ENCODE assay signal across 1 cellular context in the genomic region with DNA sequence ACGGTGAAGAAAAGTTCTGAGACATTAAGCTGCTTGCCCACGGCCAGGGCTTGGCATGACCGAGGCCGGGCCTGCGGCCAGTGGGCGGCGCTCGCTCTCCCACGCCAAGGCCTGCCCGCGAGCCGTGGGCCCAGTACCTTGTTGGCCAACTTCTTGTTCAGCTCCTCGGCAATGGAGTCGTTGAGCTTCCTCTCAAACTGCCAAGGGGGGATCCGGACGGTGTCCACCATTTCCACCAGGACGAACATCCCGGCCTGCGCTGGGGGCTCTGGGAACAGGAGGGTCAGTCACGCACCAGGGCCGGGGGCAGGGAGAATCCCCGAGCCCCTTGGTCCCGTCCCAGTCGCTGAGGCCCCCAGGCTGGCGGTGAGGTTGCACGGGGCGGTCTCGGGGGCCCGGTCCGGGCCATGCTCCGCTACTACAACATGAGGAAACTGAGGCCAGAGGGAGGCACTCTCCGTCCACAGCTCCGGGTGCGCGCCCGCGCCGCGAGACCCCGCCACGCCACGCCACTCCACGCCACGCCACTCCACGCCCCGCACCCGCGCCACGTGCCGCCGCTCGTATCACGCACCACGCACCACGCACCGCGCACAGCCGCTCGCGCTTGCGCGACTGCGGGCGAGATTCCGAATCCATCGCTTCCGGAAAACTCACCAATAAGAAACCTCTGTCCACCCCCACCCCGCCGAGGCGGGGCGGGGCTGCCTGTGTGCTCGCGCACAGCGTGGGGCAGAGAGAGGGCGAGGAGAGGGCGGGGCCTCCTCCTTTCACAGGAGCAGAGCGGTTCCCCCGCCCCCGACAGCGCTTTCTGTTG.
A peak's percentile ranks its signal among the peaks of the same experiment; 100 is the strongest.
TF ChIP-seq lines count a peak whose summit lies in the region.

A gene with protein sequence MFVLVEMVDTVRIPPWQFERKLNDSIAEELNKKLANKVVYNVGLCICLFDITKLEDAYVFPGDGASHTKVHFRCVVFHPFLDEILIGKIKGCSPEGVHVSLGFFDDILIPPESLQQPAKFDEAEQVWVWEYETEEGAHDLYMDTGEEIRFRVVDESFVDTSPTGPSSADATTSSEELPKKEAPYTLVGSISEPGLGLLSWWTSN (minus strand): TSS at position 617 of the 817 bp plus-strand sequence. CDS start 369 bp downstream, at position 248.

TF ChIP-seq in HepG2, 621 proteins besides CTCF, POLR2A, EP300 and RAD21 (continued from another document and continues in another):
- TF ChIP-seq, protein P1, sequence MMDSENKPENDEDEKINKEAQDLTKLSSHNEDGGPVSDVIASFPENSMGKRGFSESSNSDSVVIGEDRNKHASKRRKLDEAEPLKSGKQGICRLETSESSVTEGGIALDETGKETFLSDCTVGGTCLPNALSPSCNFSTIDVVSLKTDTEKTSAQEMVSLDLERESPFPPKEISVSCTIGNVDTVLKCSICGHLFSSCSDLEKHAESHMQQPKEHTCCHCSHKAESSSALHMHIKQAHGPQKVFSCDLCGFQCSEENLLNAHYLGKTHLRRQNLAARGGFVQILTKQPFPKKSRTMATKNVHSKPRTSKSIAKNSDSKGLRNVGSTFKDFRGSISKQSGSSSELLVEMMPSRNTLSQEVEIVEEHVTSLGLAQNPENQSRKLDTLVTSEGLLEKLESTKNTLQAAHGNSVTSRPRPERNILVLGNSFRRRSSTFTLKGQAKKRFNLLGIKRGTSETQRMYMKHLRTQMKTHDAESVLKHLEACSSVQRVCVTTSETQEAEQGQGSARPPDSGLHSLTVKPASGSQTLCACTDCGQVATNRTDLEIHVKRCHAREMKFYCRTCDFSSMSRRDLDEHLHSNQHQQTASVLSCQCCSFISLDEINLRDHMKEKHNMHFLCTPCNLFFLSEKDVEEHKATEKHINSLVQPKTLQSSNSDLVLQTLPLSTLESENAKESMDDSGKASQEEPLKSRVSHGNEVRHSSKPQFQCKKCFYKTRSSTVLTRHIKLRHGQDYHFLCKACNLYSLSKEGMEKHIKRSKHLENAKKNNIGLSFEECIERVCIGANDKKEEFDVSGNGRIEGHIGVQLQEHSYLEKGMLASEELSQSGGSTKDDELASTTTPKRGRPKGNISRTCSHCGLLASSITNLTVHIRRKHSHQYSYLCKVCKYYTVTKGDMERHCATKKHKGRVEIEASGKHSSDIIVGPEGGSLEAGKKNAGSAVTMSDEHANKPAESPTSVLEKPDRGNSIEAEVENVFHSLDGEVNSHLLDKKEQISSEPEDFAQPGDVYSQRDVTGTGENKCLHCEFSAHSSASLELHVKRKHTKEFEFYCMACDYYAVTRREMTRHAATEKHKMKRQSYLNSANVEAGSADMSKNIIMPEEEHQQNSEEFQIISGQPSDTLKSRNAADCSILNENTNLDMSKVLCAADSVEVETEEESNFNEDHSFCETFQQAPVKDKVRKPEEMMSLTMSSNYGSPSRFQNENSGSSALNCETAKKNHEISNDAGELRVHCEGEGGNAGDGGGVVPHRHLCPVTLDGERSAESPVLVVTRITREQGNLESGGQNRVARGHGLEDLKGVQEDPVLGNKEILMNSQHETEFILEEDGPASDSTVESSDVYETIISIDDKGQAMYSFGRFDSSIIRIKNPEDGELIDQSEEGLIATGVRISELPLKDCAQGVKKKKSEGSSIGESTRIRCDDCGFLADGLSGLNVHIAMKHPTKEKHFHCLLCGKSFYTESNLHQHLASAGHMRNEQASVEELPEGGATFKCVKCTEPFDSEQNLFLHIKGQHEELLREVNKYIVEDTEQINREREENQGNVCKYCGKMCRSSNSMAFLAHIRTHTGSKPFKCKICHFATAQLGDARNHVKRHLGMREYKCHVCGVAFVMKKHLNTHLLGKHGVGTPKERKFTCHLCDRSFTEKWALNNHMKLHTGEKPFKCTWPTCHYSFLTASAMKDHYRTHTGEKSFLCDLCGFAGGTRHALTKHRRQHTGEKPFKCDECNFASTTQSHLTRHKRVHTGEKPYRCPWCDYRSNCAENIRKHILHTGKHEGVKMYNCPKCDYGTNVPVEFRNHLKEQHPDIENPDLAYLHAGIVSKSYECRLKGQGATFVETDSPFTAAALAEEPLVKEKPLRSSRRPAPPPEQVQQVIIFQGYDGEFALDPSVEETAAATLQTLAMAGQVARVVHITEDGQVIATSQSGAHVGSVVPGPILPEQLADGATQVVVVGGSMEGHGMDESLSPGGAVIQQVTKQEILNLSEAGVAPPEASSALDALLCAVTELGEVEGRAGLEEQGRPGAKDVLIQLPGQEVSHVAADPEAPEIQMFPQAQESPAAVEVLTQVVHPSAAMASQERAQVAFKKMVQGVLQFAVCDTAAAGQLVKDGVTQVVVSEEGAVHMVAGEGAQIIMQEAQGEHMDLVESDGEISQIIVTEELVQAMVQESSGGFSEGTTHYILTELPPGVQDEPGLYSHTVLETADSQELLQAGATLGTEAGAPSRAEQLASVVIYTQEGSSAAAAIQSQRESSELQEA (CRISPR knock-in tag; IDR thresholded peaks at IDR 0.05; ENCODE audit: not compliant biosample characterization) = no peak
- TF ChIP-seq ZNF224 (CRISPR knock-in tag; IDR thresholded peaks at IDR 0.05) (peak; percentile 72; the same call in 1 of the 2 replicates), SATB2 (CRISPR knock-in tag; IDR thresholded peaks at IDR 0.05) (no peak), RORA (CRISPR knock-in tag; IDR thresholded peaks at IDR 0.05) (no peak), ZNF253 (CRISPR knock-in tag; IDR thresholded peaks at IDR 0.05; ENCODE audit: borderline replicate concordance) (no peak), ZFX (CRISPR knock-in tag; IDR thresholded peaks at IDR 0.05; ENCODE audit: low read depth) (peak; percentile 76), ZNF335 (CRISPR knock-in tag; IDR thresholded peaks at IDR 0.05) (no peak), ZNF329 (CRISPR knock-in tag; IDR thresholded peaks at IDR 0.05; ENCODE audit: low read depth) (no peak), CC2D1A (CRISPR knock-in tag; IDR thresholded peaks at IDR 0.05) (no peak), ZNF234 (CRISPR knock-in tag; conservative IDR thresholded peaks at IDR 0.05) (no peak), ZNF670 (CRISPR knock-in tag; IDR thresholded peaks at IDR 0.05; ENCODE audit: borderline replicate concordance) (no peak), ZNF589 (CRISPR knock-in tag; conservative IDR thresholded peaks at IDR 0.05) (no peak), ETV5 (CRISPR knock-in tag; IDR thresholded peaks at IDR 0.05; ENCODE audit: borderline replicate concordance) (peak; percentile 17; the same call in 1 of the 2 replicates), HNRNPLL (IDR thresholded peaks at IDR 0.05; ENCODE audit: low read depth, low read length, poor library complexity, severe bottlenecking) (peak; percentile 62), ZNF326 (CRISPR knock-in tag; IDR thresholded peaks at IDR 0.05; ENCODE audit: borderline replicate concordance) (no peak), RAD51 (IDR thresholded peaks at IDR 0.05; ENCODE audit: borderline replicate concordance) (no peak), NKX3-1 (CRISPR knock-in tag; IDR thresholded peaks at IDR 0.05) (no peak), ZIK1 (CRISPR knock-in tag; IDR thresholded peaks at IDR 0.05; ENCODE audit: borderline replicate concordance, low read depth) (no peak), MEIS1 (CRISPR knock-in tag; IDR thresholded peaks at IDR 0.05; ENCODE audit: borderline replicate concordance) (no peak), ZBTB8A (CRISPR knock-in tag; IDR thresholded peaks at IDR 0.05; ENCODE audit: borderline replicate concordance, low read depth) (no peak), ZNF850 (CRISPR knock-in tag; conservative IDR thresholded peaks at IDR 0.05) (no peak), ZNF660 (CRISPR knock-in tag; IDR thresholded peaks at IDR 0.05; ENCODE audit: borderline replicate concordance, low read depth) (no peak), ZEB1 (IDR thresholded peaks at IDR 0.05; ENCODE audit: insufficient replicate concordance, low read depth) (no peak), ZNF549 (CRISPR knock-in tag; IDR thresholded peaks at IDR 0.05) (no peak), FOSL1 (CRISPR knock-in tag; IDR thresholded peaks at IDR 0.05; ENCODE audit: borderline replicate concordance) (no peak), MBD4 (IDR thresholded peaks at IDR 0.05; ENCODE audit: borderline replicate concordance, low read length) (no peak), ZMYM4 (CRISPR knock-in tag; IDR thresholded peaks at IDR 0.05) (peak; percentile 71; the same call in 1 of the 2 replicates), ZNF282 (IDR thresholded peaks at IDR 0.05; ENCODE audit: partially characterized antibody) (no peak), KDM1A (CRISPR knock-in tag; IDR thresholded peaks at IDR 0.05) (no peak), ZNF713 (CRISPR knock-in tag; IDR thresholded peaks at IDR 0.05) (no peak; the same call in 1 of the 2 replicates), U2AF2 (IDR thresholded peaks at IDR 0.05; ENCODE audit: low read depth, low read length) (no peak), HNF4A (CRISPR knock-in tag; IDR thresholded peaks at IDR 0.05) (no peak), HMGA1 (CRISPR knock-in tag; conservative IDR thresholded peaks at IDR 0.05) (no peak), GFI1 (CRISPR knock-in tag; IDR thresholded peaks at IDR 0.05; ENCODE audit: borderline replicate concordance) (no peak; the same call in 1 of the 2 replicates), TARDBP (CRISPR knock-in tag; IDR thresholded peaks at IDR 0.05) (peak; percentile 81; the same call in 1 of the 2 replicates)
- TF ChIP-seq, protein P2, sequence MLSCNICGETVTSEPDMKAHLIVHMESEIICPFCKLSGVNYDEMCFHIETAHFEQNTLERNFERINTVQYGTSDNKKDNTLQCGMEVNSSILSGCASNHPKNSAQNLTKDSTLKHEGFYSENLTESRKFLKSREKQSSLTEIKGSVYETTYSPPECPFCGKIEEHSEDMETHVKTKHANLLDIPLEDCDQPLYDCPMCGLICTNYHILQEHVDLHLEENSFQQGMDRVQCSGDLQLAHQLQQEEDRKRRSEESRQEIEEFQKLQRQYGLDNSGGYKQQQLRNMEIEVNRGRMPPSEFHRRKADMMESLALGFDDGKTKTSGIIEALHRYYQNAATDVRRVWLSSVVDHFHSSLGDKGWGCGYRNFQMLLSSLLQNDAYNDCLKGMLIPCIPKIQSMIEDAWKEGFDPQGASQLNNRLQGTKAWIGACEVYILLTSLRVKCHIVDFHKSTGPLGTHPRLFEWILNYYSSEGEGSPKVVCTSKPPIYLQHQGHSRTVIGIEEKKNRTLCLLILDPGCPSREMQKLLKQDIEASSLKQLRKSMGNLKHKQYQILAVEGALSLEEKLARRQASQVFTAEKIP (CRISPR knock-in tag; IDR thresholded peaks at IDR 0.05; ENCODE audit: borderline replicate concordance) = no peak
- TF ChIP-seq, protein P3, sequence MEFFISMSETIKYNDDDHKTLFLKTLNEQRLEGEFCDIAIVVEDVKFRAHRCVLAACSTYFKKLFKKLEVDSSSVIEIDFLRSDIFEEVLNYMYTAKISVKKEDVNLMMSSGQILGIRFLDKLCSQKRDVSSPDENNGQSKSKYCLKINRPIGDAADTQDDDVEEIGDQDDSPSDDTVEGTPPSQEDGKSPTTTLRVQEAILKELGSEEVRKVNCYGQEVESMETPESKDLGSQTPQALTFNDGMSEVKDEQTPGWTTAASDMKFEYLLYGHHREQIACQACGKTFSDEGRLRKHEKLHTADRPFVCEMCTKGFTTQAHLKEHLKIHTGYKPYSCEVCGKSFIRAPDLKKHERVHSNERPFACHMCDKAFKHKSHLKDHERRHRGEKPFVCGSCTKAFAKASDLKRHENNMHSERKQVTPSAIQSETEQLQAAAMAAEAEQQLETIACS (CRISPR knock-in tag; IDR thresholded peaks at IDR 0.05) = 0 out of 2 replicates have a peak, but pooled peaks have one; percentile 24
- TF ChIP-seq, protein P4, sequence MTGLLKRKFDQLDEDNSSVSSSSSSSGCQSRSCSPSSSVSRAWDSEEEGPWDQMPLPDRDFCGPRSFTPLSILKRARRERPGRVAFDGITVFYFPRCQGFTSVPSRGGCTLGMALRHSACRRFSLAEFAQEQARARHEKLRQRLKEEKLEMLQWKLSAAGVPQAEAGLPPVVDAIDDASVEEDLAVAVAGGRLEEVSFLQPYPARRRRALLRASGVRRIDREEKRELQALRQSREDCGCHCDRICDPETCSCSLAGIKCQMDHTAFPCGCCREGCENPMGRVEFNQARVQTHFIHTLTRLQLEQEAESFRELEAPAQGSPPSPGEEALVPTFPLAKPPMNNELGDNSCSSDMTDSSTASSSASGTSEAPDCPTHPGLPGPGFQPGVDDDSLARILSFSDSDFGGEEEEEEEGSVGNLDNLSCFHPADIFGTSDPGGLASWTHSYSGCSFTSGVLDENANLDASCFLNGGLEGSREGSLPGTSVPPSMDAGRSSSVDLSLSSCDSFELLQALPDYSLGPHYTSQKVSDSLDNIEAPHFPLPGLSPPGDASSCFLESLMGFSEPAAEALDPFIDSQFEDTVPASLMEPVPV (CRISPR knock-in tag; IDR thresholded peaks at IDR 0.05) = no peak
- TF ChIP-seq, protein P5, sequence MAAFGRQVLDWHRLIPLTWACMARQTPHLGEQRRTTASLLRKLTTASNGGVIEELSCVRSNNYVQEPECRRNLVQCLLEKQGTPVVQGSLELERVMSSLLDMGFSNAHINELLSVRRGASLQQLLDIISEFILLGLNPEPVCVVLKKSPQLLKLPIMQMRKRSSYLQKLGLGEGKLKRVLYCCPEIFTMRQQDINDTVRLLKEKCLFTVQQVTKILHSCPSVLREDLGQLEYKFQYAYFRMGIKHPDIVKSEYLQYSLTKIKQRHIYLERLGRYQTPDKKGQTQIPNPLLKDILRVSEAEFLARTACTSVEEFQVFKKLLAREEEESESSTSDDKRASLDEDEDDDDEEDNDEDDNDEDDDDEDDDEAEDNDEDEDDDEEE (CRISPR knock-in tag; IDR thresholded peaks at IDR 0.05) = no peak; the same call in 1 of the 2 replicates
- TF ChIP-seq, protein P6, sequence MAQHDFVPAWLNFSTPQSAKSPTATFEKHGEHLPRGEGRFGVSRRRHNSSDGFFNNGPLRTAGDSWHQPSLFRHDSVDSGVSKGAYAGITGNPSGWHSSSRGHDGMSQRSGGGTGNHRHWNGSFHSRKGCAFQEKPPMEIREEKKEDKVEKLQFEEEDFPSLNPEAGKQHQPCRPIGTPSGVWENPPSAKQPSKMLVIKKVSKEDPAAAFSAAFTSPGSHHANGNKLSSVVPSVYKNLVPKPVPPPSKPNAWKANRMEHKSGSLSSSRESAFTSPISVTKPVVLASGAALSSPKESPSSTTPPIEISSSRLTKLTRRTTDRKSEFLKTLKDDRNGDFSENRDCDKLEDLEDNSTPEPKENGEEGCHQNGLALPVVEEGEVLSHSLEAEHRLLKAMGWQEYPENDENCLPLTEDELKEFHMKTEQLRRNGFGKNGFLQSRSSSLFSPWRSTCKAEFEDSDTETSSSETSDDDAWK (CRISPR knock-in tag; IDR thresholded peaks at IDR 0.05) = no peak
- TF ChIP-seq, protein P7, sequence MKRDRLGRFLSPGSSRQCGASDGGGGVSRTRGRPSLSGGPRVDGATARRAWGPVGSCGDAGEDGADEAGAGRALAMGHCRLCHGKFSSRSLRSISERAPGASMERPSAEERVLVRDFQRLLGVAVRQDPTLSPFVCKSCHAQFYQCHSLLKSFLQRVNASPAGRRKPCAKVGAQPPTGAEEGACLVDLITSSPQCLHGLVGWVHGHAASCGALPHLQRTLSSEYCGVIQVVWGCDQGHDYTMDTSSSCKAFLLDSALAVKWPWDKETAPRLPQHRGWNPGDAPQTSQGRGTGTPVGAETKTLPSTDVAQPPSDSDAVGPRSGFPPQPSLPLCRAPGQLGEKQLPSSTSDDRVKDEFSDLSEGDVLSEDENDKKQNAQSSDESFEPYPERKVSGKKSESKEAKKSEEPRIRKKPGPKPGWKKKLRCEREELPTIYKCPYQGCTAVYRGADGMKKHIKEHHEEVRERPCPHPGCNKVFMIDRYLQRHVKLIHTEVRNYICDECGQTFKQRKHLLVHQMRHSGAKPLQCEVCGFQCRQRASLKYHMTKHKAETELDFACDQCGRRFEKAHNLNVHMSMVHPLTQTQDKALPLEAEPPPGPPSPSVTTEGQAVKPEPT (CRISPR knock-in tag; IDR thresholded peaks at IDR 0.05; ENCODE audit: low read depth) = no peak
